19 cellular contexts compared by ENCODE assay signal in genomic region chr20:61304750-61305149, GRCh38. TPM values are rescaled to one million over a fixed set of nuclear protein-coding genes. Genes with fewer than 3 reads are reported as not detected.
"Had no signal": no experiment of that assay in that cellular context is flagged by ENCODE, and none has a peak within 500 bp of the region (broad histone marks: within the 10 kb centered on the region; RNA-seq: fewer than 3 reads in every experiment).

No MANE protein-coding gene starts in this region.

- H3K27me3 ChIP-seq: dorsolateral prefrontal cortex, right atrium auricular region, thyroid gland had no signal

- ATAC-seq: left lobe of liver; mucosa of descending colon; natural killer cell treated with Interleukin-12 subunit alpha and Interleukin-12 subunit beta and Interleukin-15 and Interleukin-18, amount 100 ng/mL, for 72 hours; sciatic nerve; stimulated activated effector memory CD8-positive, alpha-beta T cell treated with anti-CD3 and anti-CD28 coated beads, Interleukin-12 subunit alpha, Interleukin-12 subunit beta, amount 100 ng/mL, for 72 hours had no signal

- DNase-seq: effector CD4-positive, alpha-beta T cell; kidney; mucosa of descending colon; naive B cell; stimulated activated CD4-positive, alpha-beta T cell treated with anti-CD3 and anti-CD28 coated beads, Interleukin-2, amount 100 ng/mL, for 24 hours; stimulated activated CD4-positive, alpha-beta T cell treated with anti-CD3 and anti-CD28 coated beads, Interleukin-4, amount 100 ng/mL, for 24 hours; stimulated activated naive CD4-positive, alpha-beta T cell treated with Interleukin-2 at 50 U/mL for 16 hours; stomach; thyroid gland had no signal

- H3K4me1 ChIP-seq: prostate gland, stomach, thyroid gland had no signal

- H3K36me3 ChIP-seq: prostate gland, right atrium auricular region, stomach, thyroid gland had no signal

- H3K4me2 ChIP-seq: smooth muscle cell had no signal

- H3K27ac ChIP-seq: dorsolateral prefrontal cortex, prostate gland, right atrium auricular region, stomach, thyroid gland had no signal

- H3K4me3 ChIP-seq: dorsolateral prefrontal cortex, lung, mucosa of descending colon, prostate gland, right atrium auricular region, smooth muscle cell, stomach, thyroid gland had no signal

- H3K9me3 ChIP-seq: mucosa of descending colon, prostate gland, right atrium auricular region, stomach, thyroid gland had no signal

RNA-seq across cellular contexts. Expression of gene CDH4, which starts 52.7 kb away (rescaled TPM):
- total RNA-seq: left lobe of liver; natural killer cell treated with Interleukin-12 subunit alpha and Interleukin-12 subunit beta and Interleukin-15 and Interleukin-18, amount 100 ng/mL, for 72 hours; subcutaneous adipose tissue had no signal
